In the genomic region with DNA sequence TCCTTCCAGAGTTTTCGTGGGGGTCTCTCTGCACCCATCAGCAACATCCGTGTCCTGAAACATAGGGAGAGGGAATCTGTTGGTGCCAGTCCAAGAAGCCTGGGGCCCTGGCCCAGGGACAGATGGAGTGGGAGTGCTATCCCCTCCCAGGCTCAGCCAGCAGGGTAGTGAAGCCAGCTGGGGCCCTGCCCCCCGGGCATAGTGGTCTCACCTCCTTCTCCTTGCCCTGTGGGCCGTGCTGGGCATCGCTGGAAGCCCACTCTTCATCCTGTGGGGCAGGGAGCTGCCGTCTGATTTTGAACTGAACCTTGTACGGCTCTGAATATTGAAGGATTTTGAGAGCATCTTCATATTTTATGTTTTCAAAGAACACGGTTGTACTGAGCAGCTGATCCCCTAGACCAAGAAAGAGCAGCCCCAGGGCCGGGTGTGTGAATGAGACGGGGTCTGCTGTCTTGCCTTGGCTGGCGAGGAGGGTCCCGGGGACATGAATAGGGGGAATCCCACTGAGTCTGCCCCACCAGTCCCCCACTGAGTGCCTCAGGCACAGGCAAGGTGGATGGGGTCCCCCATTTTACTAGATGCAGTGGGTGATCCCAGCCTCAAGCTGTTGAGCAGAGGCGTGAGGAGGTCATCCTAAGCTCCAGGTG, we compare ENCODE assay signal across 31 cellular contexts. TPM values are rescaled to one million over a fixed set of nuclear protein-coding genes. Genes with fewer than 3 reads are reported as not detected.
"Had no signal": no experiment of that assay in that cellular context is flagged by ENCODE, and none has a peak within 500 bp of the region (broad histone marks: within the 10 kb centered on the region; RNA-seq: fewer than 3 reads in every experiment).

No MANE protein-coding gene starts in this region.

- H3K4me1 Mint-ChIP-seq: activated CD4-positive, alpha-beta T cell treated with anti-CD3 and anti-CD28 coated beads, Interleukin-2, amount 10 ng/mL, durations not matched to agents 24 days and 14 days; activated CD8-positive, alpha-beta memory T cell treated with anti-CD3 and anti-CD28 coated beads, Interleukin-2, amount 10 ng/mL, durations not matched to agents 7 days and 5 days; activated naive CD8-positive, alpha-beta T cell treated with anti-CD3 and anti-CD28 coated beads, Interleukin-2, amount 50 U/mL, for 24 hours; WTC11 had no signal

- H3K27ac ChIP-seq: ascending aorta, body of pancreas had no signal

- H3K4me3 ChIP-seq: ascending aorta, body of pancreas, MG63 had no signal

- H3K4me1 ChIP-seq: ascending aorta had no signal

- H3K27ac Mint-ChIP-seq: activated CD4-positive, alpha-beta T cell treated with anti-CD3 and anti-CD28 coated beads, Interleukin-2, amount 10 ng/mL, durations not matched to agents 24 days and 14 days; activated CD8-positive, alpha-beta memory T cell treated with anti-CD3 and anti-CD28 coated beads, Interleukin-2, amount 10 ng/mL, durations not matched to agents 7 days and 5 days; activated naive CD8-positive, alpha-beta T cell treated with anti-CD3 and anti-CD28 coated beads, Interleukin-2, amount 50 U/mL, for 24 hours; activated T-cell treated with anti-CD3 and anti-CD28 coated beads, Interleukin-2, amount 50 U/mL, for 24 hours; activated T-helper 1 cell treated with anti-CD3 and anti-CD28 coated beads, Interleukin-12 subunit alpha, Interleukin-12 subunit beta, Interleukin-2, Interleukin-4 antibody, amounts not matched to agents 30 ng/mL and 10 ng/mL and 1 ng/mL, durations not matched to agents 14 hours and 24 hours and 36 hours; T-helper 1 cell treated with Interleukin-12 subunit alpha and Interleukin-12 subunit beta and Interleukin-4 antibody, amounts not matched to agents 30 μg/mL and 1 μg/mL, for 36 hours; WTC11 had no signal

- H3K36me3 ChIP-seq: MG63 had no signal

- H3K27me3 ChIP-seq: ascending aorta, body of pancreas, MG63 had no signal

- H3K4me3 Mint-ChIP-seq: activated CD4-positive, alpha-beta T cell treated with anti-CD3 and anti-CD28 coated beads, Interleukin-2, amount 10 ng/mL, durations not matched to agents 24 days and 14 days; activated CD8-positive, alpha-beta memory T cell treated with anti-CD3 and anti-CD28 coated beads, Interleukin-2, amount 10 ng/mL, durations not matched to agents 7 days and 5 days; activated naive CD8-positive, alpha-beta T cell treated with anti-CD3 and anti-CD28 coated beads, Interleukin-2, amount 50 U/mL, for 24 hours; activated T-cell treated with anti-CD3 and anti-CD28 coated beads, Interleukin-2, amount 50 U/mL, for 24 hours; activated T-helper 1 cell treated with anti-CD3 and anti-CD28 coated beads, Interleukin-12 subunit alpha, Interleukin-12 subunit beta, Interleukin-2, Interleukin-4 antibody, amounts not matched to agents 30 ng/mL and 10 ng/mL and 1 ng/mL, durations not matched to agents 14 hours and 24 hours and 36 hours; T-helper 1 cell treated with Interleukin-12 subunit alpha and Interleukin-12 subunit beta and Interleukin-4 antibody, amounts not matched to agents 30 μg/mL and 1 μg/mL, for 36 hours; WTC11 had no signal

- H3K9me3 Mint-ChIP-seq: activated CD4-positive, alpha-beta T cell treated with anti-CD3 and anti-CD28 coated beads, Interleukin-2, amount 10 ng/mL, durations not matched to agents 24 days and 14 days; activated naive CD4-positive, alpha-beta T cell treated with anti-CD3 and anti-CD28 coated beads, Interleukin-2, amount 50 U/mL, for 72 hours; activated naive CD8-positive, alpha-beta T cell treated with anti-CD3 and anti-CD28 coated beads, Interleukin-2, amount 50 U/mL, for 24 hours; activated T-cell treated with anti-CD3 and anti-CD28 coated beads, Interleukin-2, amount 50 U/mL, for 24 hours; activated T-helper 1 cell treated with anti-CD3 and anti-CD28 coated beads, Interleukin-12 subunit alpha, Interleukin-12 subunit beta, Interleukin-2, Interleukin-4 antibody, amounts not matched to agents 30 ng/mL and 10 ng/mL and 1 ng/mL, durations not matched to agents 14 hours and 24 hours and 36 hours; T-helper 1 cell treated with Interleukin-12 subunit alpha and Interleukin-12 subunit beta and Interleukin-4 antibody, amounts not matched to agents 30 μg/mL and 1 μg/mL, for 36 hours; WTC11 had no signal

- H3K36me3 Mint-ChIP-seq: activated CD8-positive, alpha-beta memory T cell treated with anti-CD3 and anti-CD28 coated beads, Interleukin-2, amount 10 ng/mL, durations not matched to agents 7 days and 5 days; activated naive CD4-positive, alpha-beta T cell treated with anti-CD3 and anti-CD28 coated beads, Interleukin-2, amount 50 U/mL, for 72 hours; WTC11 had no signal

- DNase-seq: activated CD4-positive, alpha-beta T cell treated with anti-CD3 and anti-CD28 coated beads, Interleukin-2, amount 10 ng/mL, durations not matched to agents 24 days and 14 days; activated CD4-positive, alpha-beta T cell treated with anti-CD3 and anti-CD28 coated beads, Interleukin-2, amount 50 U/mL, for 48 hours; activated CD4-positive, CD25-positive, alpha-beta regulatory T cell treated with anti-CD3 and anti-CD28 coated beads, Interleukin-2, amount 50 U/mL, for 72 hours; activated CD8-positive, alpha-beta memory T cell treated with anti-CD3 and anti-CD28 coated beads, Interleukin-2, amount 10 ng/mL, durations not matched to agents 7 days and 5 days; activated effector memory CD4-positive, alpha-beta T cell treated with Interleukin-2 at 50 U/mL for 16 hours; activated naive CD4-positive, alpha-beta T cell; activated naive CD8-positive, alpha-beta T cell treated with anti-CD3 and anti-CD28 coated beads, Interleukin-2, amount 50 U/mL, for 24 hours; activated T-cell treated with anti-CD3 and anti-CD28 coated beads, Interleukin-2, amount 50 U/mL, for 24 hours; amniotic stem cell; body of pancreas; MG63; MV-4-11; NCI-H1092 treated with DMSO at 0.1 percent for 48 hours; NCI-H1417 treated with DMSO at 0.1 percent for 48 hours; NCI-H1694; NCI-H2029; NCI-H2107; NCI-H345; NCI-H510A; NCI-H69; NK-92 treated with Interleukin-12 subunit alpha and Interleukin-12 subunit beta, amount 100 ng/mL, for 24 hours; OCI-M1; RPMI8226; SHP77 treated with DMSO at 0.1 percent for 48 hours had no signal

- ATAC-seq: activated CD8-positive, alpha-beta memory T cell treated with anti-CD3 and anti-CD28 coated beads, Interleukin-2, amount 10 ng/mL, durations not matched to agents 7 days and 5 days; activated naive CD4-positive, alpha-beta T cell treated with anti-CD3 and anti-CD28 coated beads, Interleukin-2, amount 50 U/mL, for 72 hours; activated naive CD8-positive, alpha-beta T cell treated with anti-CD3 and anti-CD28 coated beads, Interleukin-2, amount 50 U/mL, for 24 hours; body of pancreas; WTC11 had no signal

- H3K9me3 ChIP-seq: ascending aorta, body of pancreas, MG63 had no signal

RNA-seq across cellular contexts. Expression of a gene that starts 23.3 kb away (rescaled TPM):
- total RNA-seq: activated CD8-positive, alpha-beta memory T cell treated with anti-CD3 and anti-CD28 coated beads, Interleukin-2, amount 10 ng/mL, durations not matched to agents 7 days and 5 days had no signal

RNA-seq across cellular contexts. Expression of a gene that starts 30.2 kb away (rescaled TPM):
- total RNA-seq: activated CD8-positive, alpha-beta memory T cell treated with anti-CD3 and anti-CD28 coated beads, Interleukin-2, amount 10 ng/mL, durations not matched to agents 7 days and 5 days; ascending aorta; body of pancreas; bronchial epithelial cell; SK-MEL-5 had no signal
